ENCODE assay signal across 9 cellular contexts in genomic region chr22:43110927-43111623, GRCh38. TPM values are rescaled to one million over a fixed set of nuclear protein-coding genes. Genes with fewer than 3 reads are reported as not detected.
DNase-seq lines count a peak whose midpoint lies in the region; ATAC-seq and TF ChIP-seq lines count a peak whose summit lies in the region.
"Had no signal": no experiment of that assay in that cellular context is flagged by ENCODE, and none has a peak within 500 bp of the region (broad histone marks: within the 10 kb centered on the region; RNA-seq: fewer than 3 reads in every experiment).

No MANE protein-coding gene starts in this region.

- intact Hi-C loops in IMR-90 (cut with micrococcal nuclease): no loop called here

- no TSS peak for BruUV-seq in IMR-90 (replicated peaks; lab: Mats Ljungman, UMichigan)

- H2AK9ac ChIP-seq in IMR-90 (replicated peaks; ENCODE audit: low read depth, low read length, poor library complexity): peak overlapping the region; percentile 72

- in situ Hi-C loops in IMR-90 (cut with MboI; ENCODE audit: low sequenced_read_pairs): no loop called here

- H3K9me3 ChIP-seq in ES-I3 (ENCODE audit: control insufficient read depth, insufficient read depth, low read length): no peaks in the 10 kb centered on the region
- no peaks in the 10 kb centered on the region for H3K9me3 ChIP-seq in IMR-90 (ENCODE audit: control insufficient read depth, insufficient read depth, low read length)
- H3K9me3 ChIP-seq in esophagus (ENCODE audit: control insufficient read depth in 2 of 2, insufficient read depth in 1 of 2, low read depth in 1 of 2, low read length in 1 of 2): no peaks in the 10 kb centered on the region

- peak overlapping the region; percentile 90 for H2AFZ ChIP-seq in IMR-90 (replicated peaks; ENCODE audit: low read length, poor library complexity)

- H3K4me1 ChIP-seq in ES-I3 (ENCODE audit: insufficient read depth, low read length) (no peaks in the 10 kb centered on the region), IMR-90 (ENCODE audit: control insufficient read depth, insufficient read depth, low read length) (no peaks in the 10 kb centered on the region; the same call in 1 of the 2 replicates), esophagus (ENCODE audit: control insufficient read depth in 2 of 2, insufficient read depth in 2 of 2, low read length in 1 of 2) (peaks cover 0 to 4% of the 10 kb centered on the region in 2 donors)

- no peak overlapping the region for H2BK5ac ChIP-seq in IMR-90 (ENCODE audit: low read depth, low read length, poor library complexity, severe bottlenecking)

- POLR2A ChIA-PET in IMR-90 (lab: Charles Lee; ENCODE audit: unreplicated experiment): no interaction called here
- POLR2A ChIA-PET in activated CD4-positive, alpha-beta memory T cell treated with anti-CD3 and anti-CD28 coated beads, Interleukin-2, amount 10 ng/mL, durations not matched to agents 7 days and 5 days (lab: Charles Lee): interaction anchor here (0.6 to 1.4 kb wide), 3 partner anchors 16 to 76 kb away, joined by 3 read pairs; no protein-coding TSS in a partner anchor

- CTCF ChIA-PET in IMR-90 (lab: Yijun Ruan, JAX): no interaction called here
- CTCF ChIA-PET in activated CD4-positive, alpha-beta memory T cell treated with anti-CD3 and anti-CD28 coated beads, Interleukin-2, amount 10 ng/mL, durations not matched to agents 7 days and 5 days (lab: Charles Lee): interaction anchor here (1.2 to 1.4 kb wide), 3 partner anchors 26 to 42 kb away, joined by 3 to 5 read pairs (median 3); no protein-coding TSS in a partner anchor

- no peak for DNase-seq in IMR-90
- peak; percentile 32 for DNase-seq in activated CD4-positive, alpha-beta memory T cell treated with anti-CD3 and anti-CD28 coated beads, Interleukin-2, amount 10 ng/mL, durations not matched to agents 7 days and 5 days
- no peak for DNase-seq in neural crest cell (ENCODE audit: low read depth, low spot score)
- no peak for DNase-seq in cerebellar nuclear complex (lab: John Stamatoyannopoulos, UW)

- no peaks in the 10 kb centered on the region for H3K9me1 ChIP-seq in IMR-90 (ENCODE audit: insufficient read depth, low read length)

- H4K91ac ChIP-seq in IMR-90 (ENCODE audit: insufficient read depth, low read depth, low read length): no peak overlapping the region

- ATAC-seq in IMR-90 (ENCODE audit: low read depth) (peak; percentile 28), HG03460 (IDR thresholded peaks at IDR 0.05; ENCODE audit: unreplicated experiment) (no peak), HG03139 (IDR thresholded peaks at IDR 0.05; ENCODE audit: unreplicated experiment) (no peak)

- no peak overlapping the region for H3K56ac ChIP-seq in IMR-90 (ENCODE audit: extremely low read depth, insufficient read depth, low read length)

- no peaks in the 10 kb centered on the region for H4K20me1 ChIP-seq in IMR-90 (ENCODE audit: insufficient read depth, low read length)

- peak overlapping the region; percentile 79 for H3K4me2 ChIP-seq in IMR-90 (ENCODE audit: low read depth, low read length)

- WGBS in IMR-90 (ENCODE audit: extremely low coverage in 2 of 2, insufficient read length in 1 of 2), 2 experiments: 1% methylated on average over 40 of the region's 86 CpGs; no CpG with 5 or more reads in 1 of the 2 experiments
- 2 to 3% methylated on average over 71 to 86 of the region's 86 CpGs for WGBS in esophagus, 2 donors

- no peak overlapping the region for H2BK20ac ChIP-seq in IMR-90 (ENCODE audit: low read depth, low read length)

- H3K27me3 ChIP-seq in IMR-90 (ENCODE audit: control insufficient read depth, insufficient read depth, low read length): peaks cover 58% of the 10 kb centered on the region
- H3K27me3 ChIP-seq in esophagus (ENCODE audit: control insufficient read depth in 1 of 2, insufficient read depth in 2 of 2, low read length in 2 of 2): no peaks in the 10 kb centered on the region

- H3K79me1 ChIP-seq in IMR-90 (ENCODE audit: low read depth in 1 of 2, low read length in 2 of 2): no peaks in the 10 kb centered on the region

- H3K36me3 ChIP-seq in ES-I3 (ENCODE audit: insufficient read depth, low read length) (no peaks in the 10 kb centered on the region), IMR-90 (ENCODE audit: control insufficient read depth, insufficient read depth, low read length) (no peaks in the 10 kb centered on the region), esophagus (ENCODE audit: control insufficient read depth in 2 of 2, insufficient read depth in 2 of 2, low read length in 1 of 2) (no peaks in the 10 kb centered on the region)

- H3K27ac ChIP-seq in IMR-90 (ENCODE audit: insufficient read depth, low read length) (no peak overlapping the region), esophagus (ENCODE audit: low read depth in 2 of 2, low read length in 1 of 2) (peak overlapping the region in 1 of 2 donors; percentile 53)

- H4K5ac ChIP-seq in IMR-90 (ENCODE audit: low read depth, low read length): no peak overlapping the region

- H3K14ac ChIP-seq in IMR-90 (replicated peaks; ENCODE audit: low read depth, low read length): no peak overlapping the region

- TF ChIP-seq RAD21 in IMR-90 (IDR thresholded peaks at IDR 0.05; ENCODE audit: low read length): no peak

- peaks cover 22% of the 10 kb centered on the region for H3K27me3 Mint-ChIP-seq in activated CD4-positive, alpha-beta memory T cell treated with anti-CD3 and anti-CD28 coated beads, Interleukin-2, amount 10 ng/mL, durations not matched to agents 7 days and 5 days
- H3K27me3 Mint-ChIP-seq in neural crest cell (ENCODE audit: low read depth): peaks cover 64% of the 10 kb centered on the region

- H3K18ac ChIP-seq in IMR-90 (ENCODE audit: low read depth, low read length): no peak overlapping the region

- no peak overlapping the region for H4K8ac ChIP-seq in IMR-90 (ENCODE audit: low read depth in 2 of 2, low read length in 2 of 2)

- peak overlapping the region; percentile 40 for H3K4me3 ChIP-seq in IMR-90 (ENCODE audit: insufficient read depth, low read depth, low read length)
- H3K4me3 ChIP-seq in esophagus (ENCODE audit: low read depth in 1 of 2, low read length in 2 of 2): peak overlapping the region; percentile 59 to 74

- no peak overlapping the region for H2AK5ac ChIP-seq in IMR-90 (ENCODE audit: low read depth, low read length)

- H3K23ac ChIP-seq in IMR-90 (ENCODE audit: low read depth, low read length): no peak overlapping the region

- no peaks in the 10 kb centered on the region for H3K36me3 Mint-ChIP-seq in activated CD4-positive, alpha-beta memory T cell treated with anti-CD3 and anti-CD28 coated beads, Interleukin-2, amount 10 ng/mL, durations not matched to agents 7 days and 5 days (ENCODE audit: low read depth)
- no peaks in the 10 kb centered on the region for H3K36me3 Mint-ChIP-seq in neural crest cell (ENCODE audit: low read depth)

- TF ChIP-seq CTCF in IMR-90 (conservative IDR thresholded peaks at IDR 0.05; ENCODE audit: low read depth, low read length) (no peak), neural crest cell (conservative IDR thresholded peaks at IDR 0.05) (no peak)

- no peaks in the 10 kb centered on the region for H3K9me3 Mint-ChIP-seq in activated CD4-positive, alpha-beta memory T cell treated with anti-CD3 and anti-CD28 coated beads, Interleukin-2, amount 10 ng/mL, durations not matched to agents 7 days and 5 days
- H3K9me3 Mint-ChIP-seq in neural crest cell: no peaks in the 10 kb centered on the region

- dilution Hi-C loops in IMR-90 (cut with HindIII; ENCODE audit: low sequenced_read_pairs, unreplicated experiment): no loop called here

- H3K9ac ChIP-seq in ES-I3 (ENCODE audit: low read depth, low read length) (peak overlapping the region; percentile 83), IMR-90 (ENCODE audit: low read depth, low read length) (no peak overlapping the region)

- TF ChIP-seq POLR2A in IMR-90 (IDR thresholded peaks at IDR 0.05; ENCODE audit: low read depth, low read length): no peak

- no peak overlapping the region for H3K27ac Mint-ChIP-seq in activated CD4-positive, alpha-beta memory T cell treated with anti-CD3 and anti-CD28 coated beads, Interleukin-2, amount 10 ng/mL, durations not matched to agents 7 days and 5 days
- H3K27ac Mint-ChIP-seq in neural crest cell (ENCODE audit: unreplicated experiment): no peak overlapping the region

- H3K4me1 Mint-ChIP-seq in activated CD4-positive, alpha-beta memory T cell treated with anti-CD3 and anti-CD28 coated beads, Interleukin-2, amount 10 ng/mL, durations not matched to agents 7 days and 5 days: peaks cover 9% of the 10 kb centered on the region
- H3K4me1 Mint-ChIP-seq in neural crest cell: peaks cover 21% of the 10 kb centered on the region

- no peak overlapping the region for H2BK15ac ChIP-seq in IMR-90 (ENCODE audit: low read depth, low read length)

- no peak overlapping the region for H2BK120ac ChIP-seq in IMR-90 (ENCODE audit: low read depth, low read length)

- H3K4me3 Mint-ChIP-seq in activated CD4-positive, alpha-beta memory T cell treated with anti-CD3 and anti-CD28 coated beads, Interleukin-2, amount 10 ng/mL, durations not matched to agents 7 days and 5 days: peak overlapping the region; percentile 58
- peak overlapping the region; percentile 84 for H3K4me3 Mint-ChIP-seq in neural crest cell

- H3K4ac ChIP-seq in IMR-90 (ENCODE audit: low read depth, low read length): no peak overlapping the region

RNA-seq across cellular contexts. Expression of gene BIK, which starts 0.5 kb away (rescaled TPM):
- total RNA-seq in IMR-90 (2012; rRNA removed) (0.18 and 0.28 TPM in 2 replicates), neural crest cell (0.61 and 0.86 TPM in 2 replicates)
- polyA plus RNA-seq in IMR-90 (2012; rRNA removed) (0.19 TPM in 1 of 2 replicates, not detected in the other), esophagus (10 to 100 TPM; 11.4 to 18.5 TPM)
- polyA plus RNA-seq in IMR-90 (2012; cell fraction: cytosol; rRNA removed): 0.21 and 0.22 TPM in 2 replicates
- polyA plus RNA-seq in IMR-90 (2012; cell fraction: nucleus; rRNA removed; ENCODE audit: low replicate concordance): 0.14 TPM in 1 of 2 replicates, not detected in the other
- 1 to 10 TPM; 2.6 TPM for total RNA-seq in activated CD4-positive, alpha-beta memory T cell treated with anti-CD3 and anti-CD28 coated beads, Interleukin-2, amount 10 ng/mL, durations not matched to agents 7 days and 5 days
- total RNA-seq: RPMI7951 had no signal

RNA-seq across cellular contexts. Expression of gene TTLL1, which starts 21.9 kb away (rescaled TPM):
- total RNA-seq in IMR-90 (2012; rRNA removed) (9.7 and 10.8 TPM in 2 replicates), neural crest cell (19.1 TPM in 2 replicates)
- polyA plus RNA-seq in IMR-90 (2012; rRNA removed) (12.7 and 13.2 TPM in 2 replicates), esophagus (1 to 10 TPM; 2.2 to 2.4 TPM)
- polyA plus RNA-seq in IMR-90 (2012; cell fraction: cytosol; rRNA removed): 10.6 and 14.0 TPM in 2 replicates
- 5.5 and 9.0 TPM in 2 replicates for polyA plus RNA-seq in IMR-90 (2012; cell fraction: nucleus; rRNA removed; ENCODE audit: low replicate concordance)
- 1 to 10 TPM; 8.5 to 9.1 TPM for total RNA-seq in activated CD4-positive, alpha-beta memory T cell treated with anti-CD3 and anti-CD28 coated beads, Interleukin-2, amount 10 ng/mL, durations not matched to agents 7 days and 5 days

RNA-seq across cellular contexts. Expression of gene MCAT, which starts 32.1 kb away (rescaled TPM):
- total RNA-seq in IMR-90 (2012; rRNA removed): 7.3 and 8.3 TPM in 2 replicates
- 19.7 and 21.2 TPM in 2 replicates for polyA plus RNA-seq in IMR-90 (2012; rRNA removed)
- 25.4 and 27.1 TPM in 2 replicates for polyA plus RNA-seq in IMR-90 (2012; cell fraction: cytosol; rRNA removed)
- polyA plus RNA-seq in IMR-90 (2012; cell fraction: nucleus; rRNA removed; ENCODE audit: low replicate concordance): 11.1 and 16.6 TPM in 2 replicates
- 1 to 10 TPM; 8.5 to 8.8 TPM for total RNA-seq in activated CD4-positive, alpha-beta memory T cell treated with anti-CD3 and anti-CD28 coated beads, Interleukin-2, amount 10 ng/mL, durations not matched to agents 7 days and 5 days
- 10 to 100 TPM; 10.2 to 16.6 TPM for polyA plus RNA-seq in esophagus
- total RNA-seq in neural crest cell: 25.7 and 26.5 TPM in 2 replicates

RNA-seq across cellular contexts. Expression of gene TSPO, which starts 40.3 kb away (rescaled TPM):
- total RNA-seq in IMR-90 (2012; rRNA removed): 94.7 and 115 TPM in 2 replicates
- 297 and 401 TPM in 2 replicates for polyA plus RNA-seq in IMR-90 (2012; rRNA removed)
- polyA plus RNA-seq in IMR-90 (2012; cell fraction: cytosol; rRNA removed): 415 and 627 TPM in 2 replicates
- 93.4 and 268 TPM in 2 replicates for polyA plus RNA-seq in IMR-90 (2012; cell fraction: nucleus; rRNA removed; ENCODE audit: low replicate concordance)
- 100 to 1,000 TPM; 133 TPM for total RNA-seq in activated CD4-positive, alpha-beta memory T cell treated with anti-CD3 and anti-CD28 coated beads, Interleukin-2, amount 10 ng/mL, durations not matched to agents 7 days and 5 days
- polyA plus RNA-seq in esophagus: 100 to 1,000 TPM; 660 to 791 TPM
- 11.1 and 12.3 TPM in 2 replicates for total RNA-seq in neural crest cell
